ENCODE assay signal across 8 cellular contexts in genomic region chr6:111997078-111997862, GRCh38. TPM values are rescaled to one million over a fixed set of nuclear protein-coding genes. Genes with fewer than 3 reads are reported as not detected.
DNase-seq lines count a peak whose midpoint lies in the region; ATAC-seq and TF ChIP-seq lines count a peak whose summit lies in the region.

No MANE protein-coding gene starts in this region.

- no peaks in the 10 kb centered on the region for H3K36me3 Mint-ChIP-seq in T-helper 2 cell treated with Interferon-gamma antibody and Interleukin-4, amounts not matched to agents 5 μg/mL and 100 μg/mL, for 36 hours (ENCODE audit: low read depth)

- TF ChIP-seq CTCF in HFF-Myc (IDR thresholded peaks at IDR 0.05; ENCODE audit: low read depth, low read length, missing control alignments) (peak; percentile 88), gastrocnemius medialis (IDR thresholded peaks at IDR 0.05 in 4 of 5, conservative IDR thresholded peaks at IDR 0.05 in 1 of 5) (peak; percentile 84 to 93 (median 89))

- intact Hi-C loops in gastrocnemius medialis (cut with DNase I; ENCODE audit: low total_unique reads) = loop anchor here (1.0 to 5.0 kb wide), 4 partner anchors 46 to 738 kb away; partner anchors contain the start of gene FYN

- H3K4me3 Mint-ChIP-seq in T-helper 2 cell treated with Interferon-gamma antibody and Interleukin-4, amounts not matched to agents 5 μg/mL and 100 μg/mL, for 36 hours = peak overlapping the region; percentile 66

- H3K36me3 ChIP-seq in gastrocnemius medialis = no peaks in the 10 kb centered on the region

- H3K27me3 ChIP-seq in gastrocnemius medialis = no peaks in the 10 kb centered on the region

- H3K27ac ChIP-seq in gastrocnemius medialis = peak overlapping the region; percentile 21 to 64 (median 54)

- H3K4me1 Mint-ChIP-seq in T-helper 2 cell treated with Interferon-gamma antibody and Interleukin-4, amounts not matched to agents 5 μg/mL and 100 μg/mL, for 36 hours (ENCODE audit: low read depth) = peaks cover 35% of the 10 kb centered on the region

- ATAC-seq in gastrocnemius medialis (peak; percentile 70 to 92), HG03520 (IDR thresholded peaks at IDR 0.05; ENCODE audit: unreplicated experiment) (no peak)

- no peak for TF ChIP-seq POLR2A in gastrocnemius medialis (IDR thresholded peaks at IDR 0.05)

- H3K4me3 ChIP-seq in HFF-Myc (replicated peaks; ENCODE audit: low read depth, low read length) = no peak overlapping the region
- H3K4me3 ChIP-seq in gastrocnemius medialis = peak overlapping the region; percentile 8 to 39 (median 34)

- peaks cover 0 to 8% of the 10 kb centered on the region in 2 donors for H3K4me1 ChIP-seq in gastrocnemius medialis

- H3K27me3 Mint-ChIP-seq in T-helper 2 cell treated with Interferon-gamma antibody and Interleukin-4, amounts not matched to agents 5 μg/mL and 100 μg/mL, for 36 hours (ENCODE audit: low read depth) = no peaks in the 10 kb centered on the region

- DNase-seq in ELF-1 (ENCODE audit: low read depth, low spot score) (peak; percentile 81), HFF-Myc (ENCODE audit: extremely low read depth, low read depth) (peak; percentile 52), NCI-H187 treated with DMSO at 0.1 percent for 48 hours (lab: John Stamatoyannopoulos, UW) (peak; percentile 52), amniotic stem cell (lab: John Stamatoyannopoulos, UW) (peak; percentile 22), hepatic stellate cell (ENCODE audit: low spot score) (peak; percentile 60), gastrocnemius medialis (peak; percentile 76 to 79)
- peak; percentile 68 for DNase-seq in T-helper 2 cell treated with Interferon-gamma antibody and Interleukin-4, amounts not matched to agents 5 μg/mL and 100 μg/mL, for 36 hours (ENCODE audit: low spot score)

- no peaks in the 10 kb centered on the region for H3K9me3 Mint-ChIP-seq in T-helper 2 cell treated with Interferon-gamma antibody and Interleukin-4, amounts not matched to agents 5 μg/mL and 100 μg/mL, for 36 hours

- no peak overlapping the region for H3K27ac Mint-ChIP-seq in T-helper 2 cell treated with Interferon-gamma antibody and Interleukin-4, amounts not matched to agents 5 μg/mL and 100 μg/mL, for 36 hours

- in situ Hi-C loops in gastrocnemius medialis (cut with MboI; ENCODE audit: low sequenced_read_pairs in 4 of 4) = loop anchor here (5.0 kb wide), 2 partner anchors 285 to 290 kb away; no protein-coding TSS in a partner anchor

- no peaks in the 10 kb centered on the region for H3K9me3 ChIP-seq in gastrocnemius medialis

RNA-seq across cellular contexts. Expression of gene CCN6, which starts 56.6 kb away (rescaled TPM):
- not detected for total RNA-seq in gastrocnemius medialis

Comparison
In these comparisons a context has a peak if more than half of its experiments do, and no peak if none do; other contexts are left out.
1. DNase-seq: peak in every context shown above with its lines; median percentile 81 in ELF-1; 78 in gastrocnemius medialis; 68 in T-helper 2 cell treated with Interferon-gamma antibody and Interleukin-4, amounts not matched to agents 5 μg/mL and 100 μg/mL, for 36 hours; 60 in hepatic stellate cell; 52 in HFF-Myc; 52 in NCI-H187 treated with DMSO at 0.1 percent for 48 hours; 22 in amniotic stem cell.